26 cellular contexts compared by ENCODE assay signal in genomic region chr4:119676101-119676500, GRCh38.
"Had no signal": no experiment of that assay in that cellular context is flagged by ENCODE, and none has a peak within 500 bp of the region (broad histone marks: within the 10 kb centered on the region; RNA-seq: fewer than 3 reads in every experiment).

No MANE protein-coding gene starts in this region.

- H2AFZ ChIP-seq: hepatocyte had no signal

- H3K4me2 ChIP-seq: hepatocyte had no signal

- H3K27ac ChIP-seq: hepatocyte, left ventricle myocardium inferior, pancreas, prostate gland, sigmoid colon, spleen, stomach, testis, thyroid gland, transverse colon, upper lobe of left lung, vagina had no signal

- H3K4me1 ChIP-seq: left ventricle myocardium inferior, pancreas, prostate gland, spleen, testis, thyroid gland, upper lobe of left lung, vagina had no signal

- H3K4me3 ChIP-seq: hepatocyte, left ventricle myocardium inferior, lung, pancreas, prostate gland, sigmoid colon, spleen, stomach, testis, thyroid gland, transverse colon, upper lobe of left lung, vagina had no signal

- H3K36me3 ChIP-seq: left ventricle myocardium inferior, pancreas, prostate gland, sigmoid colon, spleen, stomach, thyroid gland, transverse colon, upper lobe of left lung, vagina had no signal

- DNase-seq: islet precursor cell; left ventricle myocardium inferior; mesendoderm; naive B cell; natural killer cell; nucleus accumbens; pancreas; posterior cingulate gyrus; retina; right cardiac atrium; sigmoid colon; small intestine; spleen; stimulated activated CD4-positive, alpha-beta T cell treated with anti-CD3 and anti-CD28 coated beads, Interleukin-1b, Interleukin-23, amount 100 ng/mL, for 48 hours; stimulated activated CD4-positive, alpha-beta T cell treated with anti-CD3 and anti-CD28 coated beads, Interleukin-2, amount 100 ng/mL, for 48 hours; stimulated activated naive B cell treated with anti-CD40 and anti-IgM and Interleukin-4, amounts not matched to agents 10 μg/mL and 1 μg/mL and 100 μg/mL, for 72 hours; stimulated activated naive CD8-positive, alpha-beta T cell treated with anti-CD3 and anti-CD28 coated beads, Interleukin-15, Interleukin-2, amounts not matched to agents 100 U/mL and 50 U/mL, for 24 hours; stomach; testis; thyroid gland; transverse colon; upper lobe of left lung had no signal

- ATAC-seq: natural killer cell; pancreas; right cardiac atrium; stimulated activated naive B cell treated with anti-CD40 and anti-IgM and Interleukin-4, amounts not matched to agents 10 μg/mL and 1 μg/mL and 100 μg/mL, for 72 hours; stimulated activated naive CD8-positive, alpha-beta T cell treated with anti-CD3 and anti-CD28 coated beads, Interleukin-15, Interleukin-2, amounts not matched to agents 100 U/mL and 50 U/mL, for 24 hours had no signal

- H3K9me3 ChIP-seq: left ventricle myocardium inferior, pancreas, prostate gland, sigmoid colon, spleen, stomach, testis, thyroid gland, transverse colon, upper lobe of left lung, vagina had no signal

- H3K79me2 ChIP-seq: hepatocyte had no signal

- FAIRE-seq: pancreas, small intestine had no signal

- H3K27me3 ChIP-seq: hepatocyte, pancreas, sigmoid colon, spleen, stomach, testis, thyroid gland, transverse colon, upper lobe of left lung, vagina had no signal
